ENCODE assay signal across 11 cellular contexts in the genomic region with DNA sequence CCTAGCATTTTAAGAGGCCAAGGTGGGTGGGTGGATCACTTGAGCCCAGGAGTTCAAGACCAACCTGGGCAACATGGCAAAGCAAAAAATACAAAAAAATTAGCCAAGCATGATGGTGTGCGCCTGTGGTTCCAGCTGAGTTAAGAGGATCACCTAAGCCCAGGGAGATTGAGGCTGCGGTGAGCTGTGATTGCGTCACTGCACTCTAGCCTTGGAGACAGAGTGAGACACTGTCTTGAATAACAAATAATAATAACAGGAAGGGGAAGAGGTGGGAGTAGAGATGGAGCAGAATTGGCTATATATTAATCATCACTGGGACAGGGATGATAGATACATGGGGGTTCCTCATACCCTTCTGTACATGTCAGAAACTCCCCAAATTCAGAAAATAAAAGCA.
A peak's percentile ranks its signal among the peaks of the same experiment; 100 is the strongest.
DNase-seq lines count a peak whose midpoint lies in the region; ATAC-seq lines count a peak whose summit lies in the region.
"Had no signal": no experiment of that assay in that cellular context is flagged by ENCODE, and none has a peak within 500 bp of the region (broad histone marks: within the 10 kb centered on the region; RNA-seq: fewer than 3 reads in every experiment).

No MANE protein-coding gene starts in this region.

- DNase-seq in activated CD4-positive, CD25-positive, alpha-beta regulatory T cell treated with anti-CD3 and anti-CD28 coated beads, Interleukin-2, amount 50 U/mL, for 72 hours = no peak
- peak; percentile 44 for DNase-seq in activated CD4-positive, alpha-beta T cell treated with anti-CD3 and anti-CD28 coated beads for 48 hours
- DNase-seq in effector CD4-positive, alpha-beta T cell = peak; percentile 43
- DNase-seq in stimulated activated CD4-positive, alpha-beta T cell treated with anti-CD3 and anti-CD28 coated beads, Interleukin-4, amount 100 ng/mL, for 1 hour = peak; percentile 20
- DNase-seq: ACHN, heart left ventricle, uterus had no signal

- peak; percentile 75 to 92 for ATAC-seq in activated CD4-positive, CD25-positive, alpha-beta regulatory T cell treated with anti-CD3 and anti-CD28 coated beads, Interleukin-2, amount 50 U/mL, for 24 hours
- ATAC-seq in HG03139 (IDR thresholded peaks at IDR 0.05; ENCODE audit: unreplicated experiment) (no peak), GM18517 (IDR thresholded peaks at IDR 0.05; ENCODE audit: unreplicated experiment) (no peak), GM19324 (IDR thresholded peaks at IDR 0.05; ENCODE audit: low FRiP score, unreplicated experiment) (no peak)
- ATAC-seq: heart left ventricle had no signal

Comparison
In these comparisons a context has a peak if more than half of its experiments do, and no peak if none do; other contexts are left out.
1. ATAC-seq: peak in activated CD4-positive, CD25-positive, alpha-beta regulatory T cell treated with anti-CD3 and anti-CD28 coated beads, Interleukin-2, amount 50 U/mL, for 24 hours (2 of 2); none in HG03139 (single experiment), GM18517 (single experiment) and GM19324 (single experiment).